In the genomic region with DNA sequence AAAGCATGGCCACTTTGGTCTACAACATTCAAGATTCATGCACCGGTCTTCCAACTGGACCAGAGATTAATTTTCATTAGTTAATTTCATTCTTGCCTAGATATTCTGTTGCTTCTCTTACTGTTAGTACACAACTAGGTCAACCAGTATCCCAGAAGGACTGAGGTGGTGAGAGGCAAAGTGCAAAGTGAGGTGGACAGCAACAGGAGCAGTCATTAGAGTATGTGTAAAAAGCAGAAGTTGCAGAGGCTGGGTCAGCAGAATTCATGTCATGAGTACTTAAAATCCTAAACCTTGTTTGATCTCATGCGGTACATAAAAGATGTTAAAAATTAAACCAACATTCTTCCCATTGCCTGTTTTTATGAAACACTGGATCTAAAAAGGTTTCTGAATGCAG, we compare ENCODE assay signal across 23 cellular contexts.
"Had no signal": no experiment of that assay in that cellular context is flagged by ENCODE, and none has a peak within 500 bp of the region (broad histone marks: within the 10 kb centered on the region; RNA-seq: fewer than 3 reads in every experiment).

No MANE protein-coding gene starts in this region.

- H3K4me3 ChIP-seq: adrenal gland, breast epithelium, gastrocnemius medialis, left ventricle myocardium inferior, pancreas, transverse colon, vagina had no signal

- H3K36me3 ChIP-seq: adrenal gland, breast epithelium, pancreas, transverse colon had no signal

- H3K27me3 Mint-ChIP-seq: naive thymus-derived CD8-positive, alpha-beta T cell had no signal

- DNase-seq: activated CD4-positive, alpha-beta T cell treated with anti-CD3 and anti-CD28 coated beads, Interleukin-2, amount 50 U/mL, for 1 hour; activated CD4-positive, CD25-positive, alpha-beta regulatory T cell treated with anti-CD3 and anti-CD28 coated beads, Interleukin-2, amount 50 U/mL, for 72 hours; activated CD8-positive, alpha-beta memory T cell treated with anti-CD3 and anti-CD28 coated beads, Interleukin-2, amount 50 U/mL, for 48 hours; activated effector memory CD4-positive, alpha-beta T cell treated with anti-CD3 and anti-CD28 coated beads, Interleukin-2, amount 50 U/mL, for 16 hours; activated T-cell treated with anti-CD3 and anti-CD28 coated beads, Interleukin-2, amount 50 U/mL, for 72 hours; cerebellar nuclear complex; cortex of kidney; gastrocnemius medialis; head of caudate nucleus; left ventricle myocardium inferior; mesenchymal stem cell; naive thymus-derived CD8-positive, alpha-beta T cell; pancreas; stimulated activated CD8-positive, alpha-beta memory T cell treated with anti-CD3 and anti-CD28 coated beads, Interleukin-4, amount 100 ng/mL, for 48 hours; stimulated activated naive CD8-positive, alpha-beta T cell treated with anti-CD3 and anti-CD28 coated beads, Interleukin-15, Interleukin-2, amounts not matched to agents 100 U/mL and 50 U/mL, for 24 hours; T-helper 1 cell; T-helper 9 cell; transverse colon had no signal

- H3K9me3 Mint-ChIP-seq: activated naive CD4-positive, alpha-beta T cell treated with anti-CD3 and anti-CD28 coated beads, Interleukin-2, amount 50 U/mL, for 72 hours had no signal

- ATAC-seq: activated naive CD4-positive, alpha-beta T cell treated with anti-CD3 and anti-CD28 coated beads, Interleukin-2, amount 50 U/mL, for 72 hours; activated T-cell treated with anti-CD3 and anti-CD28 coated beads, Interleukin-2, amount 50 U/mL, for 72 hours; gastrocnemius medialis; naive thymus-derived CD8-positive, alpha-beta T cell; pancreas; stimulated activated naive CD8-positive, alpha-beta T cell treated with anti-CD3 and anti-CD28 coated beads, Interleukin-15, Interleukin-2, amounts not matched to agents 100 U/mL and 50 U/mL, for 24 hours had no signal

- H3K27me3 ChIP-seq: adrenal gland, breast epithelium, gastrocnemius medialis, neutrophil, pancreas, transverse colon, vagina had no signal

- H3K4me3 Mint-ChIP-seq: activated T-cell treated with anti-CD3 and anti-CD28 coated beads, Interleukin-2, amount 50 U/mL, for 72 hours; naive thymus-derived CD8-positive, alpha-beta T cell had no signal

- H3K27ac ChIP-seq: adrenal gland, breast epithelium, gastrocnemius medialis, left ventricle myocardium inferior, neutrophil, pancreas, transverse colon, vagina had no signal

- H3K4me1 ChIP-seq: adrenal gland, breast epithelium, left ventricle myocardium inferior, pancreas, transverse colon, vagina had no signal

- H3K27ac Mint-ChIP-seq: activated naive CD4-positive, alpha-beta T cell treated with anti-CD3 and anti-CD28 coated beads, Interleukin-2, amount 50 U/mL, for 72 hours; activated T-cell treated with anti-CD3 and anti-CD28 coated beads, Interleukin-2, amount 50 U/mL, for 72 hours; naive thymus-derived CD8-positive, alpha-beta T cell had no signal
